Comparison of ENCODE assay signal across 8 cellular contexts in the genomic region with DNA sequence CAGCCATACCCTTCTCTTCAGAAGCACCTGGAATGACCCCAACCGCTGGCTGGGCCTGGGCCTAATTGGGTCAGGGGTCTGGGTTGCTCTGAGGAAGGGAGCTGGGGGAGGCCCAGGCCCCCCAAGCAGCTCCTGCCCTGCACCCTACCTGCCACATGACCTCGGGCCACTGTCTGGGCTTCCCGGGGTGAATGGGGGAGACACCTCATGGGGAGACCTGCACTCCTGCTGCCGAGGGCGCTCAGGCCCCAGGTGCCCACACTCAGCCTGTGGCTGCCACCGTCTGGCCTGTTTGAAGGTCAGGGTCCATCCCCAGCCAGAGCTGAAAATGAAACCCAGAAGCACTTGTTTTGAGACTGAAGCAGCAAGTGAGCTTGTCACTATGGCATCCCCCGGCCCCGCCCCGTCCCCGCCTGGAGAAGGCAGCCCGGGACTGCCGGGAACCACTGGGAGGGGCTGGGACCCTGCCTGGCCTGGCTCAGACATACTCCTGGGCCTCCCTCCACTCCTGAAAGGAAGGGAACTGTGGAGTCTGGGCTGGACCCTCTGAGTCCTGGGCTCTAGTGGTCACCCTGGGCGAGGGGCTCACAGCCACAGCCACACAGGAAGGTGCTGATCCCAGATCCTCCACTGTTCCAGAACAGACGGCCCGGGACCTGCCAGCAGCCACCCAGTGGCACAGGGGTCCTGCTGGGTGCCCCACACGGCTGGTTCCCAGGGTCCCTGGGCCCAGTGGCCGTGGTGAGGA. TPM values are rescaled to one million over a fixed set of nuclear protein-coding genes. Genes with fewer than 3 reads are reported as not detected.
DNase-seq lines count a peak whose midpoint lies in the region; ATAC-seq and TF ChIP-seq lines count a peak whose summit lies in the region.

No MANE protein-coding gene starts in this region.

- no peak for TF ChIP-seq CTCF in RWPE2 (IDR thresholded peaks at IDR 0.05; ENCODE audit: poor library complexity, severe bottlenecking)
- TF ChIP-seq CTCF in gastroesophageal sphincter (IDR thresholded peaks at IDR 0.05) = no peak
- no peak for TF ChIP-seq CTCF in MCF 10A (IDR thresholded peaks at IDR 0.05; ENCODE audit: unreplicated experiment)

- no peak overlapping the region for H3K23ac ChIP-seq in trophoblast cell (ENCODE audit: low read length)

- peak overlapping the region; percentile 27 for H2BK12ac ChIP-seq in trophoblast cell (ENCODE audit: low read length)

- no peak overlapping the region for H3K9ac ChIP-seq in trophoblast cell (ENCODE audit: low read length)

- H3K27ac Mint-ChIP-seq in MCF 10A (ENCODE audit: low read depth, unreplicated experiment) = no peak overlapping the region
- no peak overlapping the region for H3K27ac Mint-ChIP-seq in T-cell

- H3K9me3 ChIP-seq in RWPE2 (ENCODE audit: severe bottlenecking) (no peaks in the 10 kb centered on the region), gastroesophageal sphincter (no peaks in the 10 kb centered on the region), trophoblast cell (ENCODE audit: insufficient read depth, low read depth, low read length) (no peaks in the 10 kb centered on the region)

- no peak for TF ChIP-seq EP300 in gastroesophageal sphincter (IDR thresholded peaks at IDR 0.05)

- peaks cover 15% of the 10 kb centered on the region for H3K4me1 Mint-ChIP-seq in MCF 10A (ENCODE audit: insufficient read depth, unreplicated experiment)
- peaks cover 5 to 9% (median 7%) of the 10 kb centered on the region in 3 donors for H3K4me1 Mint-ChIP-seq in T-cell

- H2AK5ac ChIP-seq in trophoblast cell (ENCODE audit: low read length) = no peak overlapping the region

- no CpG with 5 or more reads among the region's 17 CpGs for WGBS in gastroesophageal sphincter (ENCODE audit: low coverage in 1 of 2), 2 donors
- no CpG with 5 or more reads among the region's 17 CpGs for WGBS in trophoblast cell (ENCODE audit: extremely low coverage, insufficient coverage, insufficient read length)

- H3K4me3 Mint-ChIP-seq in MCF 10A (ENCODE audit: unreplicated experiment) (no peak overlapping the region), T-cell (no peak overlapping the region)

- no peak overlapping the region for H3K27ac ChIP-seq in RWPE2 (ENCODE audit: poor library complexity, severe bottlenecking)
- peak overlapping the region; percentile 40 to 89 (median 81) for H3K27ac ChIP-seq in gastroesophageal sphincter
- no peak overlapping the region for H3K27ac ChIP-seq in trophoblast cell (ENCODE audit: low read depth, low read length)

- no TSS peak for BruUV-seq in MCF 10A (replicated peaks; lab: Mats Ljungman, UMichigan)

- H3K4me2 ChIP-seq in trophoblast cell (ENCODE audit: low read length) = no peak overlapping the region

- H2AFZ ChIP-seq in trophoblast cell (ENCODE audit: insufficient read depth, low read length, poor library complexity) = no peak overlapping the region

- no peaks in the 10 kb centered on the region for H3K79me2 ChIP-seq in trophoblast cell (ENCODE audit: control insufficient read depth, insufficient read depth, low read length, poor library complexity)

- ATAC-seq in RWPE2 (ENCODE audit: low read depth) (peak; percentile 32), gastroesophageal sphincter (peak; percentile 85), T-cell (replicated peaks in 1 of 4) (no peak)

- peaks cover 16% of the 10 kb centered on the region for H3K36me3 Mint-ChIP-seq in MCF 10A (ENCODE audit: insufficient read depth, unreplicated experiment)
- H3K36me3 Mint-ChIP-seq in T-cell = no peaks in the 10 kb centered on the region

- peaks cover 3% of the 10 kb centered on the region for H3K79me1 ChIP-seq in trophoblast cell (ENCODE audit: low read length)

- H4K91ac ChIP-seq in trophoblast cell (ENCODE audit: low read depth, low read length) = peak overlapping the region; percentile 4

- no peak overlapping the region for H3K4ac ChIP-seq in trophoblast cell (ENCODE audit: low read depth, low read length)

- H4K8ac ChIP-seq in trophoblast cell (ENCODE audit: low read depth, low read length) = peak overlapping the region; percentile 36

- H2BK120ac ChIP-seq in trophoblast cell (ENCODE audit: insufficient read depth, low read length, poor library complexity) = no peak overlapping the region

- H3K9me3 Mint-ChIP-seq in MCF 10A (ENCODE audit: unreplicated experiment) (no peaks in the 10 kb centered on the region), T-cell (no peaks in the 10 kb centered on the region)

- DNase-seq in ELR (ENCODE audit: low read depth) = peak; percentile 45
- no peak for DNase-seq in RWPE2 (ENCODE audit: low spot score)
- peak in 1 of 2 donors; percentile 27 for DNase-seq in trophoblast cell
- no peak for DNase-seq in cortex of kidney (lab: John Stamatoyannopoulos, UW)
- no peak for DNase-seq in NCI-H1105 (lab: John Stamatoyannopoulos, UW)
- DNase-seq in MCF 10A (ENCODE audit: unreplicated experiment) = no peak
- DNase-seq in T-cell = no peak

- no peak overlapping the region for H3K4me3 ChIP-seq in RWPE2 (ENCODE audit: severe bottlenecking)
- peak overlapping the region in 1 of 2 donors; percentile 3 for H3K4me3 ChIP-seq in gastroesophageal sphincter
- no peak overlapping the region for H3K4me3 ChIP-seq in trophoblast cell (ENCODE audit: low read depth, low read length)

- intact Hi-C loops in MCF 10A (cut with micrococcal nuclease) = no loop called here

- no peak for TF ChIP-seq POLR2A in gastroesophageal sphincter (IDR thresholded peaks at IDR 0.05)

- H3K18ac ChIP-seq in trophoblast cell (ENCODE audit: low read length) = no peak overlapping the region

- POLR2A ChIA-PET in MCF 10A (lab: Yijun Ruan, JAX) (interaction anchor here (0.5 to 1.0 kb wide), 2 partner anchors 11 to 277 kb away, joined by 3 to 6 read pairs; no protein-coding TSS in a partner anchor), T-cell (lab: Charles Lee) (no interaction called here)

- H3K36me3 ChIP-seq in RWPE2 (ENCODE audit: low read depth) (no peaks in the 10 kb centered on the region), gastroesophageal sphincter (peaks cover 0 to 35% of the 10 kb centered on the region in 2 donors), trophoblast cell (ENCODE audit: control insufficient read depth in 1 of 2, insufficient read depth in 2 of 2, low read length in 2 of 2) (peaks cover 23 to 30% of the 10 kb centered on the region in 2 experiments)

- H2BK5ac ChIP-seq in trophoblast cell (ENCODE audit: low read depth, low read length, poor library complexity) = no peak overlapping the region

- H4K12ac ChIP-seq in trophoblast cell (ENCODE audit: low read depth, low read length) = no peak overlapping the region

- CTCF ChIA-PET in MCF 10A (lab: Yijun Ruan, JAX) = interaction anchor here (1.6 kb wide), 1 partner anchor 34 kb away, joined by 3 read pairs; no protein-coding TSS in a partner anchor
- CTCF ChIA-PET in T-cell (lab: Charles Lee) = no interaction called here

- H3K27me3 Mint-ChIP-seq in MCF 10A (ENCODE audit: insufficient read depth, unreplicated experiment) (no peaks in the 10 kb centered on the region), T-cell (no peaks in the 10 kb centered on the region)

- no peak overlapping the region for H3K14ac ChIP-seq in trophoblast cell (ENCODE audit: low read length)

- peaks cover 7% of the 10 kb centered on the region for H3K4me1 ChIP-seq in RWPE2 (ENCODE audit: insufficient read depth, poor library complexity, severe bottlenecking)
- H3K4me1 ChIP-seq in gastroesophageal sphincter = peaks cover 0 to 52% (median 17%) of the 10 kb centered on the region in 3 donors
- peaks cover 0 to 2% of the 10 kb centered on the region in 2 experiments for H3K4me1 ChIP-seq in trophoblast cell (ENCODE audit: control insufficient read depth in 1 of 2, insufficient read depth in 2 of 2, low read length in 2 of 2)

- no peaks in the 10 kb centered on the region for H3K27me3 ChIP-seq in RWPE2 (ENCODE audit: insufficient read depth, poor library complexity, severe bottlenecking)
- no peaks in the 10 kb centered on the region for H3K27me3 ChIP-seq in gastroesophageal sphincter
- no peaks in the 10 kb centered on the region for H3K27me3 ChIP-seq in trophoblast cell (ENCODE audit: insufficient read depth, low read length)

RNA-seq across cellular contexts. Expression of gene MICALL2, which starts 7.4 kb away (rescaled TPM):
- 10 to 100 TPM in 3 of 4 donors, 1 to 10 TPM in 1; 6.6 to 19.5 (median 15.0) TPM for total RNA-seq in gastroesophageal sphincter
- polyA plus RNA-seq in trophoblast cell (2013) = 150 and 168 TPM in 2 replicates
- 12.3 and 15.8 TPM in 2 replicates for total RNA-seq in MCF 10A (2022)
- total RNA-seq in T-cell = 1 to 10 TPM; 2.1 to 5.5 (median 3.2) TPM

RNA-seq across cellular contexts. Expression of gene INTS1, which starts 37.5 kb away (rescaled TPM):
- total RNA-seq in gastroesophageal sphincter (10 to 100 TPM; 29.8 to 65.5 (median 41.4) TPM), MCF 10A (2022) (86.3 and 93.5 TPM in 2 replicates), T-cell (100 to 1,000 TPM; 102 to 147 (median 131) TPM)
- polyA plus RNA-seq in trophoblast cell (2013) = 35.4 and 39.0 TPM in 2 replicates

Comparison
In these comparisons a context has a peak if more than half of its experiments do, and no peak if none do; other contexts are left out.
1. ATAC-seq: peak in RWPE2 (single experiment) and gastroesophageal sphincter (single experiment); none in T-cell (0 of 4).
2. H3K27ac ChIP-seq: peak in gastroesophageal sphincter (4 of 4); none in RWPE2 (single experiment) and trophoblast cell (single experiment).